ENCODE assay signal across 1 cellular context in genomic region chr16:87319997-87320491, GRCh38.
A peak's percentile ranks its signal among the peaks of the same experiment; 100 is the strongest.
TF ChIP-seq lines count a peak whose summit lies in the region.

No MANE protein-coding gene starts in this region.

TF ChIP-seq in HepG2, 621 proteins besides CTCF, POLR2A, EP300 and RAD21 (continues in another document):
- no peak for TF ChIP-seq PITX1 (CRISPR knock-in tag; IDR thresholded peaks at IDR 0.05)
- no peak for TF ChIP-seq HIC2 (CRISPR knock-in tag; IDR thresholded peaks at IDR 0.05; ENCODE audit: low read depth)
- TF ChIP-seq ZNF446 (CRISPR knock-in tag; IDR thresholded peaks at IDR 0.05) = no peak
- TF ChIP-seq ZMAT3 (CRISPR knock-in tag; conservative IDR thresholded peaks at IDR 0.05) = no peak
- TF ChIP-seq DDIT3 (CRISPR knock-in tag; IDR thresholded peaks at IDR 0.05) = no peak
- TF ChIP-seq CSRNP2 (CRISPR knock-in tag; conservative IDR thresholded peaks at IDR 0.05; ENCODE audit: low read depth) = no peak
- no peak for TF ChIP-seq USF2 (IDR thresholded peaks at IDR 0.05; ENCODE audit: low read depth, low read length)
- no peak for TF ChIP-seq USF2 (CRISPR knock-in tag; IDR thresholded peaks at IDR 0.05; ENCODE audit: borderline replicate concordance)
- no peak for TF ChIP-seq NFYC (CRISPR knock-in tag; IDR thresholded peaks at IDR 0.05)
- TF ChIP-seq IKZF4 (CRISPR knock-in tag; IDR thresholded peaks at IDR 0.05; ENCODE audit: borderline replicate concordance, low read depth, not compliant biosample characterization) = no peak
- no peak for TF ChIP-seq ZNF549 (CRISPR knock-in tag; IDR thresholded peaks at IDR 0.05)
- no peak for TF ChIP-seq ZBTB44 (CRISPR knock-in tag; IDR thresholded peaks at IDR 0.05)
- no peak for TF ChIP-seq TAF15 (IDR thresholded peaks at IDR 0.05; ENCODE audit: low read depth, low read length, poor library complexity, severe bottlenecking)
- no peak for TF ChIP-seq ZFP36L1 (CRISPR knock-in tag; IDR thresholded peaks at IDR 0.05)
- no peak for TF ChIP-seq ZNF564 (CRISPR knock-in tag; IDR thresholded peaks at IDR 0.05)
- peak; percentile 89 for TF ChIP-seq AGO2 (optimal IDR thresholded peaks at IDR 0.05; ENCODE audit: low read depth, low read length)
- no peak for TF ChIP-seq MAF1 (CRISPR knock-in tag; IDR thresholded peaks at IDR 0.05; ENCODE audit: borderline replicate concordance)
- no peak for TF ChIP-seq BRD4 (CRISPR knock-in tag; IDR thresholded peaks at IDR 0.05)
- no peak for TF ChIP-seq ZNF503 (CRISPR knock-in tag; IDR thresholded peaks at IDR 0.05)
- no peak for TF ChIP-seq PLSCR1 (CRISPR knock-in tag; IDR thresholded peaks at IDR 0.05; ENCODE audit: borderline replicate concordance)
- no peak for TF ChIP-seq SMC3 (IDR thresholded peaks at IDR 0.05; ENCODE audit: low read length)
- no peak for TF ChIP-seq DMTF1 (CRISPR knock-in tag; IDR thresholded peaks at IDR 0.05)
- TF ChIP-seq JUND (CRISPR knock-in tag; IDR thresholded peaks at IDR 0.05) = no peak
- peak; percentile 47; the same call in 1 of the 2 replicates for TF ChIP-seq KDM2A (CRISPR knock-in tag; IDR thresholded peaks at IDR 0.05; ENCODE audit: borderline replicate concordance, low read depth)
- no peak for TF ChIP-seq SOX5 (CRISPR knock-in tag; IDR thresholded peaks at IDR 0.05; ENCODE audit: borderline replicate concordance)
- TF ChIP-seq CBX1 (IDR thresholded peaks at IDR 0.05; ENCODE audit: low read depth) = no peak
- TF ChIP-seq RELA (CRISPR knock-in tag; IDR thresholded peaks at IDR 0.05) = no peak
- no peak for TF ChIP-seq KDM5A (IDR thresholded peaks at IDR 0.05; ENCODE audit: borderline replicate concordance, low read length)
- no peak for TF ChIP-seq CREM (IDR thresholded peaks at IDR 0.05)
- TF ChIP-seq CREM (CRISPR knock-in tag; IDR thresholded peaks at IDR 0.05) = no peak
- TF ChIP-seq DRAP1 (CRISPR knock-in tag; IDR thresholded peaks at IDR 0.05) = no peak
- TF ChIP-seq POLR2G (IDR thresholded peaks at IDR 0.05; ENCODE audit: low read depth, low read length) = peak; percentile 21; the same call in 1 of the 2 replicates
- no peak for TF ChIP-seq ZUFSP (CRISPR knock-in tag; IDR thresholded peaks at IDR 0.05; ENCODE audit: borderline replicate concordance)
- no peak for TF ChIP-seq PBX3 (CRISPR knock-in tag; IDR thresholded peaks at IDR 0.05; ENCODE audit: borderline replicate concordance)
- TF ChIP-seq MED1 (CRISPR knock-in tag; IDR thresholded peaks at IDR 0.05) = no peak
- TF ChIP-seq MED13 (CRISPR knock-in tag; IDR thresholded peaks at IDR 0.05) = no peak
- peak; percentile 17; the same call in 1 of the 2 replicates for TF ChIP-seq HNF1B (CRISPR knock-in tag; IDR thresholded peaks at IDR 0.05)
